In genomic region chr7:41315764-41316163, GRCh38 we compare ENCODE assay signal across 13 cellular contexts.
A peak's percentile ranks its signal among the peaks of the same experiment; 100 is the strongest.
DNase-seq lines count a peak whose midpoint lies in the region; ATAC-seq and TF ChIP-seq lines count a peak whose summit lies in the region.
"Had no signal": no experiment of that assay in that cellular context is flagged by ENCODE, and none has a peak within 500 bp of the region (broad histone marks: within the 10 kb centered on the region; RNA-seq: fewer than 3 reads in every experiment).

No MANE protein-coding gene starts in this region.

- H3K9me2 ChIP-seq in SK-N-SH: no peaks in the 10 kb centered on the region

- intact Hi-C loops in testis (cut with DNase I; ENCODE audit: low total_unique reads): no loop called here
- intact Hi-C loops in psoas muscle (cut with DNase I): no loop called here

- H3K27me3 ChIP-seq in SK-N-SH (ENCODE audit: insufficient read depth): no peaks in the 10 kb centered on the region
- no peaks in the 10 kb centered on the region for H3K27me3 ChIP-seq in testis
- no peaks in the 10 kb centered on the region for H3K27me3 ChIP-seq in psoas muscle (ENCODE audit: insufficient read depth in 3 of 3, low read length in 2 of 3)
- H3K27me3 ChIP-seq: gastroesophageal sphincter had no signal

- no peak overlapping the region for H2AFZ ChIP-seq in SK-N-SH (ENCODE audit: low read depth)

- TF ChIP-seq EP300 in SK-N-SH (IDR thresholded peaks at IDR 0.05; ENCODE audit: borderline replicate concordance in 1 of 2, low read depth in 1 of 2, low read length in 1 of 2): no peak

- TF ChIP-seq RAD21 in SK-N-SH (IDR thresholded peaks at IDR 0.05; ENCODE audit: low read length): no peak

- DNase-seq in NCI-H82 (lab: John Stamatoyannopoulos, UW) (peak; percentile 33), NCI-H82 treated with DMSO at 0.1 percent for 48 hours (lab: John Stamatoyannopoulos, UW; ENCODE audit: unreplicated experiment) (no peak), SK-N-SH (no peak), fibroblast of the aortic adventitia (ENCODE audit: low read depth) (no peak), testis (peak; percentile 21), retina (no peak), psoas muscle (no peak), COLO668 (lab: John Stamatoyannopoulos, UW; ENCODE audit: unreplicated experiment) (no peak)
- DNase-seq: activated naive CD4-positive, alpha-beta T cell treated with anti-CD3 and anti-CD28 coated beads for 36 hours; DMS79; NCI-H2029 treated with DMSO at 0.1 percent for 48 hours had no signal

- H3K4me1 ChIP-seq in SK-N-SH (ENCODE audit: control insufficient read depth in 1 of 2, insufficient read depth in 2 of 2, low read depth in 1 of 2, low read length in 1 of 2): no peaks in the 10 kb centered on the region
- H3K4me1 ChIP-seq in testis: no peaks in the 10 kb centered on the region
- no peaks in the 10 kb centered on the region for H3K4me1 ChIP-seq in psoas muscle
- H3K4me1 ChIP-seq: A549 had no signal

- H4K20me1 ChIP-seq in SK-N-SH (ENCODE audit: insufficient read depth): no peaks in the 10 kb centered on the region

- no peaks in the 10 kb centered on the region for H3K79me2 ChIP-seq in SK-N-SH (ENCODE audit: insufficient read depth)

- 65% methylated on average over 4 of the region's 4 CpGs for WGBS in SK-N-SH (ENCODE audit: low lambda C conversion rate)
- 63 to 70% methylated on average over 4 of the region's 4 CpGs for WGBS in testis, 2 donors
- 50 to 64% (median 58%) methylated on average over 4 of the region's 4 CpGs for WGBS in psoas muscle, 3 donors

- TF ChIP-seq CTCF in SK-N-SH (IDR thresholded peaks at IDR 0.05) (peak; percentile 51), fibroblast of the aortic adventitia (IDR thresholded peaks at IDR 0.05; ENCODE audit: insufficient read depth, low read length) (peak; percentile 15), testis (IDR thresholded peaks at IDR 0.05) (no peak), psoas muscle (IDR thresholded peaks at IDR 0.05) (no peak)

- POLR2A ChIA-PET in SK-N-SH (lab: Yijun Ruan, JAX): interaction anchor here (0.7 kb wide), 1 partner anchor 174 kb away, joined by 3 read pairs; no protein-coding TSS in a partner anchor

- no peak overlapping the region for H3K4me3 ChIP-seq in SK-N-SH (ENCODE audit: low read depth in 2 of 2, low read length in 1 of 2)
- H3K4me3 ChIP-seq in fibroblast of the aortic adventitia (ENCODE audit: low read depth, low read length): no peak overlapping the region
- H3K4me3 ChIP-seq in testis: no peak overlapping the region
- no peak overlapping the region for H3K4me3 ChIP-seq in psoas muscle
- H3K4me3 ChIP-seq: A549, gastroesophageal sphincter had no signal

- H3K9ac ChIP-seq in SK-N-SH: no peak overlapping the region

- H3K4me2 ChIP-seq in SK-N-SH: no peak overlapping the region
- H3K4me2 ChIP-seq: A549 had no signal

- no peak overlapping the region for H3K27ac ChIP-seq in SK-N-SH (ENCODE audit: low read depth in 2 of 2, low read length in 1 of 2)
- no peak overlapping the region for H3K27ac ChIP-seq in testis
- H3K27ac ChIP-seq in psoas muscle: no peak overlapping the region
- H3K27ac ChIP-seq: A549, gastroesophageal sphincter had no signal

- no peak for TF ChIP-seq POLR2A in testis (IDR thresholded peaks at IDR 0.05)

- H3F3A ChIP-seq in SK-N-SH (replicated peaks; ENCODE audit: insufficient read depth): no peaks in the 10 kb centered on the region

- ATAC-seq in psoas muscle: no peak
- ATAC-seq: A549, gastroesophageal sphincter had no signal

- H3K9me3 ChIP-seq in SK-N-SH (no peaks in the 10 kb centered on the region), testis (no peaks in the 10 kb centered on the region), psoas muscle (no peaks in the 10 kb centered on the region)
- H3K9me3 ChIP-seq: A549, gastroesophageal sphincter had no signal

- H3K36me3 ChIP-seq in SK-N-SH (replicated peaks in 1 of 2; ENCODE audit: control insufficient read depth in 1 of 2, insufficient read depth in 2 of 2, low read length in 1 of 2) (no peaks in the 10 kb centered on the region), testis (ENCODE audit: low read depth, missing control alignments) (no peaks in the 10 kb centered on the region), psoas muscle (ENCODE audit: insufficient read depth in 1 of 2, low read depth in 1 of 2) (no peaks in the 10 kb centered on the region)
- H3K36me3 ChIP-seq: gastroesophageal sphincter had no signal

- CTCF ChIA-PET in SK-N-SH (lab: Yijun Ruan, JAX): interaction anchor here (1.4 kb wide), 1 partner anchor 19 kb away, joined by 3 read pairs; no protein-coding TSS in a partner anchor

TF ChIP-seq in SK-N-SH, 30 proteins besides CTCF, POLR2A, EP300 and RAD21:
- no peak for TF ChIP-seq USF1 (IDR thresholded peaks at IDR 0.05; ENCODE audit: borderline replicate concordance, low read depth)
- no peak for TF ChIP-seq SIN3A (IDR thresholded peaks at IDR 0.05; ENCODE audit: borderline replicate concordance, low read depth, low read length)
- no peak for TF ChIP-seq TCF12 (IDR thresholded peaks at IDR 0.05)
- TF ChIP-seq SMC3 (IDR thresholded peaks at IDR 0.05; ENCODE audit: low read depth, low read length): no peak
- TF ChIP-seq GATA2 (CRISPR knock-in tag; IDR thresholded peaks at IDR 0.05): no peak
- TF ChIP-seq NFIC (IDR thresholded peaks at IDR 0.05; ENCODE audit: borderline replicate concordance): no peak
- TF ChIP-seq CHD2 (IDR thresholded peaks at IDR 0.05; ENCODE audit: low read length, partially characterized antibody): no peak
- TF ChIP-seq FOXJ3 (CRISPR knock-in tag; IDR thresholded peaks at IDR 0.05): no peak
- no peak for TF ChIP-seq MEF2A (IDR thresholded peaks at IDR 0.05; ENCODE audit: borderline replicate concordance, low read depth)
- TF ChIP-seq, protein P1, sequence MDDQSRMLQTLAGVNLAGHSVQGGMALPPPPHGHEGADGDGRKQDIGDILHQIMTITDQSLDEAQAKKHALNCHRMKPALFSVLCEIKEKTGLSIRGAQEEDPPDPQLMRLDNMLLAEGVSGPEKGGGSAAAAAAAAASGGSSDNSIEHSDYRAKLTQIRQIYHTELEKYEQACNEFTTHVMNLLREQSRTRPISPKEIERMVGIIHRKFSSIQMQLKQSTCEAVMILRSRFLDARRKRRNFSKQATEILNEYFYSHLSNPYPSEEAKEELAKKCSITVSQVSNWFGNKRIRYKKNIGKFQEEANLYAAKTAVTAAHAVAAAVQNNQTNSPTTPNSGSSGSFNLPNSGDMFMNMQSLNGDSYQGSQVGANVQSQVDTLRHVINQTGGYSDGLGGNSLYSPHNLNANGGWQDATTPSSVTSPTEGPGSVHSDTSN (IDR thresholded peaks at IDR 0.05): no peak
- no peak for TF ChIP-seq YY1 (IDR thresholded peaks at IDR 0.05; ENCODE audit: low read depth)
- no peak for TF ChIP-seq TEAD4 (IDR thresholded peaks at IDR 0.05; ENCODE audit: borderline replicate concordance, insufficient read depth)
- TF ChIP-seq ELF1 (IDR thresholded peaks at IDR 0.05): no peak
- no peak for TF ChIP-seq NRF1 (IDR thresholded peaks at IDR 0.05; ENCODE audit: low read depth, low read length)
- TF ChIP-seq POLR2AphosphoS5 (IDR thresholded peaks at IDR 0.05; ENCODE audit: low read depth, low read length): no peak
- TF ChIP-seq, protein P2, sequence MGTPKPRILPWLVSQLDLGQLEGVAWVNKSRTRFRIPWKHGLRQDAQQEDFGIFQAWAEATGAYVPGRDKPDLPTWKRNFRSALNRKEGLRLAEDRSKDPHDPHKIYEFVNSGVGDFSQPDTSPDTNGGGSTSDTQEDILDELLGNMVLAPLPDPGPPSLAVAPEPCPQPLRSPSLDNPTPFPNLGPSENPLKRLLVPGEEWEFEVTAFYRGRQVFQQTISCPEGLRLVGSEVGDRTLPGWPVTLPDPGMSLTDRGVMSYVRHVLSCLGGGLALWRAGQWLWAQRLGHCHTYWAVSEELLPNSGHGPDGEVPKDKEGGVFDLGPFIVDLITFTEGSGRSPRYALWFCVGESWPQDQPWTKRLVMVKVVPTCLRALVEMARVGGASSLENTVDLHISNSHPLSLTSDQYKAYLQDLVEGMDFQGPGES (IDR thresholded peaks at IDR 0.05; ENCODE audit: low read depth, low read length): no peak
- TF ChIP-seq RCOR1 (IDR thresholded peaks at IDR 0.05; ENCODE audit: low read length): no peak
- TF ChIP-seq, protein P3, sequence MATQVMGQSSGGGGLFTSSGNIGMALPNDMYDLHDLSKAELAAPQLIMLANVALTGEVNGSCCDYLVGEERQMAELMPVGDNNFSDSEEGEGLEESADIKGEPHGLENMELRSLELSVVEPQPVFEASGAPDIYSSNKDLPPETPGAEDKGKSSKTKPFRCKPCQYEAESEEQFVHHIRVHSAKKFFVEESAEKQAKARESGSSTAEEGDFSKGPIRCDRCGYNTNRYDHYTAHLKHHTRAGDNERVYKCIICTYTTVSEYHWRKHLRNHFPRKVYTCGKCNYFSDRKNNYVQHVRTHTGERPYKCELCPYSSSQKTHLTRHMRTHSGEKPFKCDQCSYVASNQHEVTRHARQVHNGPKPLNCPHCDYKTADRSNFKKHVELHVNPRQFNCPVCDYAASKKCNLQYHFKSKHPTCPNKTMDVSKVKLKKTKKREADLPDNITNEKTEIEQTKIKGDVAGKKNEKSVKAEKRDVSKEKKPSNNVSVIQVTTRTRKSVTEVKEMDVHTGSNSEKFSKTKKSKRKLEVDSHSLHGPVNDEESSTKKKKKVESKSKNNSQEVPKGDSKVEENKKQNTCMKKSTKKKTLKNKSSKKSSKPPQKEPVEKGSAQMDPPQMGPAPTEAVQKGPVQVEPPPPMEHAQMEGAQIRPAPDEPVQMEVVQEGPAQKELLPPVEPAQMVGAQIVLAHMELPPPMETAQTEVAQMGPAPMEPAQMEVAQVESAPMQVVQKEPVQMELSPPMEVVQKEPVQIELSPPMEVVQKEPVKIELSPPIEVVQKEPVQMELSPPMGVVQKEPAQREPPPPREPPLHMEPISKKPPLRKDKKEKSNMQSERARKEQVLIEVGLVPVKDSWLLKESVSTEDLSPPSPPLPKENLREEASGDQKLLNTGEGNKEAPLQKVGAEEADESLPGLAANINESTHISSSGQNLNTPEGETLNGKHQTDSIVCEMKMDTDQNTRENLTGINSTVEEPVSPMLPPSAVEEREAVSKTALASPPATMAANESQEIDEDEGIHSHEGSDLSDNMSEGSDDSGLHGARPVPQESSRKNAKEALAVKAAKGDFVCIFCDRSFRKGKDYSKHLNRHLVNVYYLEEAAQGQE (IDR thresholded peaks at IDR 0.05; ENCODE audit: low read depth, low read length): no peak
- TF ChIP-seq FOSL2 (IDR thresholded peaks at IDR 0.05; ENCODE audit: borderline replicate concordance, low read depth): no peak
- no peak for TF ChIP-seq RFX5 (IDR thresholded peaks at IDR 0.05; ENCODE audit: low read length)

Comparison
In these comparisons a context has a peak if more than half of its experiments do, and no peak if none do; other contexts are left out.
1. DNase-seq: peak in NCI-H82 (single experiment) and testis (single experiment); none in NCI-H82 treated with DMSO at 0.1 percent for 48 hours (single experiment), SK-N-SH (single experiment), fibroblast of the aortic adventitia (single experiment), retina (single experiment), psoas muscle (0 of 2) and COLO668 (single experiment).
2. CTCF ChIP-seq: peak in SK-N-SH (single experiment) and fibroblast of the aortic adventitia (single experiment); none in testis (0 of 3) and psoas muscle (single experiment).